ENCODE assay signal across 9 cellular contexts in genomic region chr9:27353405-27354229, GRCh38. TPM values are rescaled to one million over a fixed set of nuclear protein-coding genes. Genes with fewer than 3 reads are reported as not detected.
DNase-seq lines count a peak whose midpoint lies in the region; ATAC-seq and TF ChIP-seq lines count a peak whose summit lies in the region.
"Had no signal": no experiment of that assay in that cellular context is flagged by ENCODE, and none has a peak within 500 bp of the region (broad histone marks: within the 10 kb centered on the region; RNA-seq: fewer than 3 reads in every experiment).

No MANE protein-coding gene starts in this region.

- H3K9me3 ChIP-seq in ascending aorta: no peaks in the 10 kb centered on the region
- H3K9me3 ChIP-seq in psoas muscle: no peaks in the 10 kb centered on the region
- H3K9me3 ChIP-seq in breast epithelium: no peaks in the 10 kb centered on the region

- ATAC-seq in activated naive CD8-positive, alpha-beta T cell treated with anti-CD3 and anti-CD28 coated beads, Interleukin-2, amount 10 ng/mL, durations not matched to agents 7 days and 5 days (ENCODE audit: low read depth): peak; percentile 80
- ATAC-seq in HG03066 (IDR thresholded peaks at IDR 0.05; ENCODE audit: low read depth, unreplicated experiment) (peak; percentile 88), psoas muscle (peak; percentile 51 to 80 (median 72))

- H3K4me3 Mint-ChIP-seq in activated naive CD8-positive, alpha-beta T cell treated with anti-CD3 and anti-CD28 coated beads, Interleukin-2, amount 10 ng/mL, durations not matched to agents 7 days and 5 days: peak overlapping the region; percentile 59
- H3K4me3 Mint-ChIP-seq in activated naive CD8-positive, alpha-beta T cell treated with anti-CD3 and anti-CD28 coated beads for 36 hours: no peak overlapping the region

- peaks cover 0 to 2% of the 10 kb centered on the region in 2 donors for H3K36me3 ChIP-seq in ascending aorta
- peaks cover 0 to 2% of the 10 kb centered on the region in 2 donors for H3K36me3 ChIP-seq in psoas muscle (ENCODE audit: insufficient read depth in 1 of 2, low read depth in 1 of 2)
- H3K36me3 ChIP-seq in breast epithelium: no peaks in the 10 kb centered on the region

- POLR2A ChIA-PET in activated naive CD8-positive, alpha-beta T cell treated with anti-CD3 and anti-CD28 coated beads, Interleukin-2, amount 10 ng/mL, durations not matched to agents 7 days and 5 days (lab: Charles Lee): interaction anchor here (1.2 to 3.0 kb wide), 2 partner anchors 12 to 176 kb away, joined by 4 to 12 read pairs; partner anchors contain the start of gene MOB3B

- no peak for DNase-seq in activated naive CD8-positive, alpha-beta T cell treated with anti-CD3 and anti-CD28 coated beads, Interleukin-2, amount 10 ng/mL, durations not matched to agents 7 days and 5 days
- no peak for DNase-seq in activated naive CD8-positive, alpha-beta T cell treated with anti-CD3 and anti-CD28 coated beads for 36 hours
- DNase-seq in ascending aorta (ENCODE audit: low spot score in 2 of 2) (no peak), psoas muscle (peak; percentile 45 to 80), breast epithelium (ENCODE audit: low spot score in 2 of 2) (no peak), SIG-M5 (lab: John Stamatoyannopoulos, UW) (no peak)
- DNase-seq in effector CD8-positive, alpha-beta T cell (lab: John Stamatoyannopoulos, UW): no peak
- DNase-seq: DND-41 had no signal

- H3K27ac Mint-ChIP-seq in activated naive CD8-positive, alpha-beta T cell treated with anti-CD3 and anti-CD28 coated beads, Interleukin-2, amount 10 ng/mL, durations not matched to agents 7 days and 5 days: peak overlapping the region; percentile 83
- H3K27ac Mint-ChIP-seq in activated naive CD8-positive, alpha-beta T cell treated with anti-CD3 and anti-CD28 coated beads for 36 hours: no peak overlapping the region

- intact Hi-C loops in ascending aorta (cut with DNase I) (loop anchor here (5.0 kb wide), 1 partner anchor 59 kb away; no protein-coding TSS in a partner anchor), psoas muscle (cut with DNase I) (no loop called here), breast epithelium (cut with DNase I; ENCODE audit: low total_unique reads) (no loop called here)

- TF ChIP-seq CTCF in ascending aorta (IDR thresholded peaks at IDR 0.05) (no peak), psoas muscle (IDR thresholded peaks at IDR 0.05) (no peak), breast epithelium (IDR thresholded peaks at IDR 0.05) (no peak)

- H3K9me3 Mint-ChIP-seq in activated naive CD8-positive, alpha-beta T cell treated with anti-CD3 and anti-CD28 coated beads, Interleukin-2, amount 10 ng/mL, durations not matched to agents 7 days and 5 days: no peaks in the 10 kb centered on the region
- no peaks in the 10 kb centered on the region for H3K9me3 Mint-ChIP-seq in activated naive CD8-positive, alpha-beta T cell treated with anti-CD3 and anti-CD28 coated beads for 36 hours

- peaks cover 52% of the 10 kb centered on the region for H3K4me1 Mint-ChIP-seq in activated naive CD8-positive, alpha-beta T cell treated with anti-CD3 and anti-CD28 coated beads, Interleukin-2, amount 10 ng/mL, durations not matched to agents 7 days and 5 days
- H3K4me1 Mint-ChIP-seq in activated naive CD8-positive, alpha-beta T cell treated with anti-CD3 and anti-CD28 coated beads for 36 hours: peaks cover 36% of the 10 kb centered on the region

- H3K27me3 Mint-ChIP-seq in activated naive CD8-positive, alpha-beta T cell treated with anti-CD3 and anti-CD28 coated beads, Interleukin-2, amount 10 ng/mL, durations not matched to agents 7 days and 5 days: peaks cover 2% of the 10 kb centered on the region
- no peaks in the 10 kb centered on the region for H3K27me3 Mint-ChIP-seq in activated naive CD8-positive, alpha-beta T cell treated with anti-CD3 and anti-CD28 coated beads for 36 hours

- peak overlapping the region; percentile 31 to 58 for H3K27ac ChIP-seq in ascending aorta
- peak overlapping the region; percentile 38 for H3K27ac ChIP-seq in psoas muscle
- H3K27ac ChIP-seq in breast epithelium: peak overlapping the region in 1 of 2 donors; percentile 5

- no peak overlapping the region for H3K4me3 ChIP-seq in ascending aorta
- no peak overlapping the region for H3K4me3 ChIP-seq in psoas muscle
- H3K4me3 ChIP-seq in breast epithelium: no peak overlapping the region

- H3K36me3 Mint-ChIP-seq in activated naive CD8-positive, alpha-beta T cell treated with anti-CD3 and anti-CD28 coated beads, Interleukin-2, amount 10 ng/mL, durations not matched to agents 7 days and 5 days: peaks cover 11% of the 10 kb centered on the region
- H3K36me3 Mint-ChIP-seq in activated naive CD8-positive, alpha-beta T cell treated with anti-CD3 and anti-CD28 coated beads for 36 hours: peaks cover 2% of the 10 kb centered on the region

- H3K27me3 ChIP-seq in ascending aorta (no peaks in the 10 kb centered on the region), psoas muscle (ENCODE audit: insufficient read depth in 3 of 3, low read length in 2 of 3) (no peaks in the 10 kb centered on the region), breast epithelium (no peaks in the 10 kb centered on the region)

- WGBS in psoas muscle, 3 donors: 23 to 44% (median 24%) methylated on average over 6 of the region's 6 CpGs

- TF ChIP-seq POLR2A in breast epithelium (IDR thresholded peaks at IDR 0.05): no peak

- H3K4me1 ChIP-seq in ascending aorta: peaks cover 0 to 28% of the 10 kb centered on the region in 2 donors
- peaks cover 5% of the 10 kb centered on the region for H3K4me1 ChIP-seq in psoas muscle
- no peaks in the 10 kb centered on the region for H3K4me1 ChIP-seq in breast epithelium

RNA-seq across cellular contexts. Expression of gene EQTN, which starts 56.7 kb away (rescaled TPM):
- total RNA-seq in activated naive CD8-positive, alpha-beta T cell treated with anti-CD3 and anti-CD28 coated beads, Interleukin-2, amount 10 ng/mL, durations not matched to agents 7 days and 5 days: not detected
- not detected for total RNA-seq in activated naive CD8-positive, alpha-beta T cell treated with anti-CD3 and anti-CD28 coated beads for 36 hours
- total RNA-seq in ascending aorta: not detected
- total RNA-seq in psoas muscle: not detected
- polyA plus RNA-seq in psoas muscle: not detected
- total RNA-seq in breast epithelium: under 1 TPM in 2 of 3 donors, not detected in 1; 0.73 to 0.98 TPM

Comparison
In these comparisons a context has a peak if more than half of its experiments do, and no peak if none do; other contexts are left out.
1. DNase-seq: peak in psoas muscle (2 of 2); none in activated naive CD8-positive, alpha-beta T cell treated with anti-CD3 and anti-CD28 coated beads, Interleukin-2, amount 10 ng/mL, durations not matched to agents 7 days and 5 days (single experiment), activated naive CD8-positive, alpha-beta T cell treated with anti-CD3 and anti-CD28 coated beads for 36 hours (single experiment), ascending aorta (0 of 2), breast epithelium (0 of 2), effector CD8-positive, alpha-beta T cell (single experiment) and SIG-M5 (single experiment).
2. Peak in every context shown above with its lines, with median percentiles within 50 percentile points of each other: ATAC-seq.